In the genomic region with DNA sequence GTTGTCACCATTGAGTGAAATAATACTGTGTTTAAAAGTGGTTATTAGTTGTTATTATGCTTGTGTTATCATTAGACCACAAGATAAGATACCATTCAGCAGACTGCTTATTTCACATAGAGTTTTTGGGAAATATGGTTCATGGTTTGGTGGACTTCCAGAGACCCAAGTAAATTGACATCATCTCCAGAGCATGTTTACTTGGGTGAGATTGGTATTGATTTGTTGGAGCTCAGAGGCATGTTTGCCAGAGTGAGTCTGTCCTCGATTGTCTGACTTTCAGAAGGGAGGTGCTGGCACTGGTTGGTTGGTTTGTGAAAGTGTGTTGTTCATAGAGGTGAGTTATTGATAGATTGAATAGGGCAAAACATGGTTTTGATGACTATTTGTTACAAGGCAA, we compare ENCODE assay signal across 22 cellular contexts.
"Had no signal": no experiment of that assay in that cellular context is flagged by ENCODE, and none has a peak within 500 bp of the region (broad histone marks: within the 10 kb centered on the region; RNA-seq: fewer than 3 reads in every experiment).

No MANE protein-coding gene starts in this region.

- H3K27ac ChIP-seq: epithelial cell of prostate, esophagus muscularis mucosa, heart left ventricle, neutrophil, spleen, testis, tibial nerve, upper lobe of right lung, vagina had no signal

- H3K4me3 ChIP-seq: esophagus muscularis mucosa, heart left ventricle, spleen, testis, tibial nerve, upper lobe of right lung, vagina had no signal

- H3K27ac Mint-ChIP-seq: naive thymus-derived CD8-positive, alpha-beta T cell; stimulated activated naive B cell treated with anti-CD40 and anti-IgM and Interleukin-4, amounts not matched to agents 10 μg/mL and 1 μg/mL and 100 μg/mL, for 72 hours; stimulated activated naive CD8-positive, alpha-beta T cell treated with anti-CD3 and anti-CD28 coated beads, Interleukin-15, amount 100 ng/mL, for 72 hours had no signal

- DNase-seq: effector memory CD4-positive, alpha-beta T cell; foreskin melanocyte; heart left ventricle; hippocampal formation; kidney glomerular epithelial cell; mammary epithelial cell; naive thymus-derived CD8-positive, alpha-beta T cell; posterior cingulate gyrus; right cardiac atrium; spleen; stimulated activated CD4-positive, alpha-beta T cell treated with anti-CD3 and anti-CD28 coated beads, Interleukin-15, amount 100 ng/mL, for 24 hours; stimulated activated CD4-positive, alpha-beta T cell treated with anti-CD3 and anti-CD28 coated beads, Interleukin-1b, Interleukin-23, amount 100 ng/mL, for 48 hours; stimulated activated CD4-positive, alpha-beta T cell treated with anti-CD3 and anti-CD28 coated beads, Interleukin-4, amount 100 ng/mL, for 24 hours; stimulated activated naive B cell treated with anti-CD40 and anti-IgM and Interleukin-4, amounts not matched to agents 10 μg/mL and 1 μg/mL and 100 μg/mL, for 72 hours; stimulated activated naive CD8-positive, alpha-beta T cell treated with anti-CD3 and anti-CD28 coated beads, Interleukin-15, amount 100 ng/mL, for 72 hours; testis; upper lobe of right lung had no signal

- H3K36me3 ChIP-seq: esophagus muscularis mucosa, heart left ventricle, neutrophil, spleen, tibial nerve, upper lobe of right lung, vagina had no signal

- ATAC-seq: heart left ventricle; naive thymus-derived CD8-positive, alpha-beta T cell; right cardiac atrium; stimulated activated naive B cell treated with anti-CD40 and anti-IgM and Interleukin-4, amounts not matched to agents 10 μg/mL and 1 μg/mL and 100 μg/mL, for 72 hours; stimulated activated naive CD8-positive, alpha-beta T cell treated with anti-CD3 and anti-CD28 coated beads, Interleukin-15, amount 100 ng/mL, for 72 hours; upper lobe of right lung had no signal

- H3K4me1 Mint-ChIP-seq: naive thymus-derived CD8-positive, alpha-beta T cell; stimulated activated naive B cell treated with anti-CD40 and anti-IgM and Interleukin-4, amounts not matched to agents 10 μg/mL and 1 μg/mL and 100 μg/mL, for 72 hours; stimulated activated naive CD8-positive, alpha-beta T cell treated with anti-CD3 and anti-CD28 coated beads, Interleukin-15, amount 100 ng/mL, for 72 hours had no signal

- H3K9me3 ChIP-seq: neutrophil, testis, tibial nerve, upper lobe of right lung, vagina had no signal

- H3K4me3 Mint-ChIP-seq: naive thymus-derived CD8-positive, alpha-beta T cell; stimulated activated naive B cell treated with anti-CD40 and anti-IgM and Interleukin-4, amounts not matched to agents 10 μg/mL and 1 μg/mL and 100 μg/mL, for 72 hours; stimulated activated naive CD8-positive, alpha-beta T cell treated with anti-CD3 and anti-CD28 coated beads, Interleukin-15, amount 100 ng/mL, for 72 hours had no signal

- H3K4me1 ChIP-seq: esophagus muscularis mucosa, heart left ventricle, spleen, testis, tibial nerve, upper lobe of right lung, vagina had no signal

- H3K27me3 Mint-ChIP-seq: stimulated activated naive CD8-positive, alpha-beta T cell treated with anti-CD3 and anti-CD28 coated beads, Interleukin-15, amount 100 ng/mL, for 72 hours had no signal

- H3K27me3 ChIP-seq: esophagus muscularis mucosa, heart left ventricle, neutrophil, spleen, testis, tibial nerve, upper lobe of right lung, vagina had no signal
